In genomic region chr16:88305176-88305575, GRCh38 we compare ENCODE assay signal across 24 cellular contexts.
DNase-seq lines count a peak whose midpoint lies in the region; ATAC-seq, FAIRE-seq and TF ChIP-seq lines count a peak whose summit lies in the region.
"Had no signal": no experiment of that assay in that cellular context is flagged by ENCODE, and none has a peak within 500 bp of the region (broad histone marks: within the 10 kb centered on the region; RNA-seq: fewer than 3 reads in every experiment).

No MANE protein-coding gene starts in this region.

- H2BK20ac ChIP-seq in H9 (ENCODE audit: low read depth, low read length, poor library complexity, severe bottlenecking), result no peak overlapping the region

- H3K4me3 ChIP-seq in astrocyte (ENCODE audit: insufficient read depth, low read depth, low read length), result no peak overlapping the region
- no peak overlapping the region for H3K4me3 ChIP-seq in right lobe of liver
- no peak overlapping the region for H3K4me3 ChIP-seq in smooth muscle cell
- no peak overlapping the region for H3K4me3 ChIP-seq in thyroid gland (replicated peaks in 1 of 3)
- H3K4me3 ChIP-seq: adrenal gland, colonic mucosa, suprapubic skin had no signal

- H3K36me3 ChIP-seq in astrocyte (ENCODE audit: insufficient read depth, low read length), result no peaks in the 10 kb centered on the region
- H3K36me3 ChIP-seq in right lobe of liver, result no peaks in the 10 kb centered on the region
- H3K36me3 ChIP-seq in smooth muscle cell (ENCODE audit: low read depth), result no peaks in the 10 kb centered on the region
- no peaks in the 10 kb centered on the region for H3K36me3 ChIP-seq in thyroid gland
- H3K36me3 ChIP-seq: adrenal gland, colonic mucosa, suprapubic skin had no signal

- H3K4me1 ChIP-seq in H9 (ENCODE audit: insufficient read depth, low read length) (no peaks in the 10 kb centered on the region), astrocyte (ENCODE audit: insufficient read depth, low read length) (peaks cover 50% of the 10 kb centered on the region), right lobe of liver (no peaks in the 10 kb centered on the region), smooth muscle cell (ENCODE audit: low read depth) (peaks cover 9% of the 10 kb centered on the region), thyroid gland (no peaks in the 10 kb centered on the region)
- H3K4me1 ChIP-seq: colonic mucosa had no signal

- no peak overlapping the region for H3K18ac ChIP-seq in H9 (ENCODE audit: insufficient read length, low read depth, low read length)

- no peak overlapping the region for H3T11ph ChIP-seq in H9 (ENCODE audit: low read length)

- TF ChIP-seq CTCF in H9 (conservative IDR thresholded peaks at IDR 0.05) (no peak), astrocyte (IDR thresholded peaks at IDR 0.05; ENCODE audit: insufficient read depth, low read depth, low read length) (no peak), right lobe of liver (IDR thresholded peaks at IDR 0.05) (no peak), smooth muscle cell (IDR thresholded peaks at IDR 0.05; ENCODE audit: borderline replicate concordance, insufficient read depth, poor library complexity, severe bottlenecking) (no peak), thyroid gland (IDR thresholded peaks at IDR 0.05) (no peak)

- no peak overlapping the region for H3K14ac ChIP-seq in H9 (ENCODE audit: insufficient read depth, low read length)

- H2BK120ac ChIP-seq in H9 (ENCODE audit: low read depth, low read length, poor library complexity, severe bottlenecking), result no peak overlapping the region

- H3K27ac ChIP-seq in H9 (ENCODE audit: insufficient read length, low read depth, low read length) (no peak overlapping the region), astrocyte (ENCODE audit: low read depth, low read length) (peak overlapping the region; percentile 98), right lobe of liver (no peak overlapping the region), smooth muscle cell (ENCODE audit: low read depth) (peak overlapping the region; percentile 90), thyroid gland (no peak overlapping the region)
- H3K27ac ChIP-seq: colonic mucosa had no signal

- peaks cover 15% of the 10 kb centered on the region for H3K27me3 Mint-ChIP-seq in H9 (ENCODE audit: low read depth)
- no peaks in the 10 kb centered on the region for H3K27me3 Mint-ChIP-seq in astrocyte (ENCODE audit: low read depth, unreplicated experiment)

- H3K4me3 Mint-ChIP-seq in H9 (no peak overlapping the region; a peak in 1 of 5 replicates), astrocyte (ENCODE audit: unreplicated experiment) (no peak overlapping the region)
- H3K4me3 Mint-ChIP-seq: activated T-cell treated with anti-CD3 and anti-CD28 coated beads, Interleukin-2, amount 50 U/mL, for 24 hours; CD8-positive, alpha-beta memory T cell; endodermal cell; stimulated activated naive B cell treated with anti-CD40 and anti-IgM and Interleukin-4, amounts not matched to agents 10 μg/mL and 1 μg/mL and 100 μg/mL, for 72 hours; T-helper 1 cell treated with Interleukin-12 subunit alpha and Interleukin-12 subunit beta and Interleukin-4 antibody, amounts not matched to agents 30 μg/mL and 1 μg/mL, for 36 hours had no signal

- no peak overlapping the region for H3K27ac Mint-ChIP-seq in H9
- H3K27ac Mint-ChIP-seq in astrocyte (ENCODE audit: unreplicated experiment), result peak overlapping the region; percentile 91
- H3K27ac Mint-ChIP-seq: activated T-cell treated with anti-CD3 and anti-CD28 coated beads, Interleukin-2, amount 50 U/mL, for 24 hours; CD8-positive, alpha-beta memory T cell; endodermal cell; stimulated activated naive B cell treated with anti-CD40 and anti-IgM and Interleukin-4, amounts not matched to agents 10 μg/mL and 1 μg/mL and 100 μg/mL, for 72 hours; T-helper 1 cell treated with Interleukin-12 subunit alpha and Interleukin-12 subunit beta and Interleukin-4 antibody, amounts not matched to agents 30 μg/mL and 1 μg/mL, for 36 hours had no signal

- H3K27me3 ChIP-seq in H9 (ENCODE audit: insufficient read depth, low read length), result no peaks in the 10 kb centered on the region
- H3K27me3 ChIP-seq in astrocyte (ENCODE audit: insufficient read depth, low read length), result no peaks in the 10 kb centered on the region
- no peaks in the 10 kb centered on the region for H3K27me3 ChIP-seq in right lobe of liver
- no peaks in the 10 kb centered on the region for H3K27me3 ChIP-seq in smooth muscle cell (ENCODE audit: low read depth)
- no peaks in the 10 kb centered on the region for H3K27me3 ChIP-seq in thyroid gland
- H3K27me3 ChIP-seq: adrenal gland, colonic mucosa had no signal

- peak overlapping the region; percentile 19 for H3K23ac ChIP-seq in H9 (ENCODE audit: insufficient read length, low read depth, low read length)

- H3K4me1 Mint-ChIP-seq in H9, result 0 out of 4 replicates have a peak, but pooled peaks cover 0 to 4% of the 10 kb centered on the region in 2 experiments
- H3K4me1 Mint-ChIP-seq in astrocyte (ENCODE audit: low read depth, unreplicated experiment), result peaks cover 53% of the 10 kb centered on the region
- H3K4me1 Mint-ChIP-seq: CD8-positive, alpha-beta memory T cell; endodermal cell had no signal

- no peak overlapping the region for H4K5ac ChIP-seq in H9 (ENCODE audit: insufficient read length, low read depth, low read length)

- no peaks in the 10 kb centered on the region for H3K23me2 ChIP-seq in H9 (ENCODE audit: insufficient read length, low read depth, low read length, poor library complexity, severe bottlenecking)

- intact Hi-C loops in right lobe of liver (cut with DNase I) (no loop called here), thyroid gland (cut with DNase I) (no loop called here)

- H3K4me2 ChIP-seq in H9 (ENCODE audit: insufficient read depth, insufficient read length, low read length) (no peak overlapping the region), astrocyte (ENCODE audit: low read length) (peak overlapping the region; percentile 79), smooth muscle cell (peak overlapping the region; percentile 65)

- H3K9me3 Mint-ChIP-seq in H9 (peaks cover 22 to 31% of the 10 kb centered on the region in 2 experiments), astrocyte (ENCODE audit: unreplicated experiment) (peaks cover 4% of the 10 kb centered on the region)
- H3K9me3 Mint-ChIP-seq: CD8-positive, alpha-beta memory T cell had no signal

- H2BK15ac ChIP-seq in H9 (ENCODE audit: low read depth, low read length), result no peak overlapping the region

- ATAC-seq in right lobe of liver (no peak), GM21529 (IDR thresholded peaks at IDR 0.05; ENCODE audit: unreplicated experiment) (no peak), GM21717 (IDR thresholded peaks at IDR 0.05; ENCODE audit: unreplicated experiment) (no peak)
- ATAC-seq: stimulated activated naive B cell treated with anti-CD40 and anti-IgM and Interleukin-4, amounts not matched to agents 10 μg/mL and 1 μg/mL and 100 μg/mL, for 72 hours had no signal

- no peak overlapping the region for H3K56ac ChIP-seq in H9 (ENCODE audit: insufficient read length, low read depth, low read length)

- WGBS in H9 (ENCODE audit: extremely low coverage, insufficient read length, low lambda C conversion rate), result no CpG with 5 or more reads among the region's 14 CpGs
- WGBS in right lobe of liver (ENCODE audit: insufficient coverage, low coverage, low lambda C conversion rate, missing lambda C conversion rate), result 73% methylated on average over 8 of the region's 14 CpGs
- WGBS in smooth muscle cell (ENCODE audit: low lambda C conversion rate), result 97% methylated on average over 13 of the region's 14 CpGs
- WGBS in thyroid gland, 2 donors, result 92 to 95% methylated on average over 14 of the region's 14 CpGs

- no peak for FAIRE-seq in astrocyte (lab: Jason Lieb, UNC)

- H3K9ac ChIP-seq in H9 (ENCODE audit: extremely low read depth, insufficient read length, low read length) (no peak overlapping the region), astrocyte (ENCODE audit: low read length) (peak overlapping the region; percentile 81), smooth muscle cell (ENCODE audit: low read depth) (no peak overlapping the region)

- H2BK5ac ChIP-seq in H9 (ENCODE audit: insufficient read length, low read length), result no peak overlapping the region

- no peak overlapping the region for H2AFZ ChIP-seq in H9 (ENCODE audit: low read length)
- H2AFZ ChIP-seq in astrocyte (ENCODE audit: low read depth, low read length), result no peak overlapping the region
- H2AFZ ChIP-seq in smooth muscle cell (ENCODE audit: low read depth), result no peak overlapping the region

- H3K9me3 ChIP-seq in H9 (ENCODE audit: control insufficient read depth, low read depth, low read length) (no peaks in the 10 kb centered on the region), astrocyte (ENCODE audit: insufficient read depth, low read depth, low read length) (no peaks in the 10 kb centered on the region), right lobe of liver (no peaks in the 10 kb centered on the region), smooth muscle cell (replicated peaks; ENCODE audit: low read depth) (no peaks in the 10 kb centered on the region), thyroid gland (no peaks in the 10 kb centered on the region)
- H3K9me3 ChIP-seq: adrenal gland, colonic mucosa, suprapubic skin had no signal

- H3K79me2 ChIP-seq in H9 (ENCODE audit: insufficient read depth, low read length) (no peaks in the 10 kb centered on the region), astrocyte (ENCODE audit: insufficient read depth, low read length) (no peaks in the 10 kb centered on the region), smooth muscle cell (ENCODE audit: low read depth) (no peaks in the 10 kb centered on the region)

- no peak overlapping the region for H2AK5ac ChIP-seq in H9 (ENCODE audit: insufficient read length, low read length)

- H3F3A ChIP-seq in smooth muscle cell (ENCODE audit: low read depth), result peaks cover 26% of the 10 kb centered on the region

- TF ChIP-seq POLR2A in right lobe of liver (IDR thresholded peaks at IDR 0.05), result no peak
- TF ChIP-seq POLR2A in thyroid gland (IDR thresholded peaks at IDR 0.05), result no peak

- H3K36me3 Mint-ChIP-seq in H9 (ENCODE audit: insufficient read depth in 1 of 3, low read depth in 3 of 3) (peaks cover 0 to 4% (median 0%) of the 10 kb centered on the region in 3 experiments; a peak in 2 of 7 replicates), astrocyte (ENCODE audit: low read depth, unreplicated experiment) (peaks cover 3% of the 10 kb centered on the region)
- H3K36me3 Mint-ChIP-seq: CD8-positive, alpha-beta memory T cell; stimulated activated naive B cell treated with anti-CD40 and anti-IgM and Interleukin-4, amounts not matched to agents 10 μg/mL and 1 μg/mL and 100 μg/mL, for 72 hours had no signal

- H4K20me1 ChIP-seq in H9 (ENCODE audit: control insufficient read depth, insufficient read depth, insufficient read length), result no peaks in the 10 kb centered on the region
- no peaks in the 10 kb centered on the region for H4K20me1 ChIP-seq in astrocyte (ENCODE audit: insufficient read depth, low read length)
- no peaks in the 10 kb centered on the region for H4K20me1 ChIP-seq in smooth muscle cell (ENCODE audit: low read depth)

- no peaks in the 10 kb centered on the region for H3K79me1 ChIP-seq in H9 (ENCODE audit: insufficient read depth, low read depth, low read length, poor library complexity, severe bottlenecking)

- no peak overlapping the region for H3K4ac ChIP-seq in H9 (ENCODE audit: low read depth, low read length)

- no peak overlapping the region for H2BK12ac ChIP-seq in H9 (ENCODE audit: insufficient read length, low read depth, low read length)

- no peak overlapping the region for H4K91ac ChIP-seq in H9 (ENCODE audit: insufficient read length, low read depth, low read length)

- H4K8ac ChIP-seq in H9 (replicated peaks; ENCODE audit: insufficient read length, low read depth, low read length), result peak overlapping the region; percentile 16

- DNase-seq in H9 (no peak), astrocyte (ENCODE audit: low read depth) (no peak), right lobe of liver (peak in 2 of 3 donors; percentile 3 to 23), smooth muscle cell (lab: John Stamatoyannopoulos, UW; ENCODE audit: unreplicated experiment) (no peak), thyroid gland (no peak)
- DNase-seq: activated CD4-positive, alpha-beta T cell treated with anti-CD3 and anti-CD28 coated beads for 4 hours; activated gamma-delta T cell treated with Interleukin-2 at 50 U/mL for 16 hours; activated T-cell treated with anti-CD3 and anti-CD28 coated beads, Interleukin-2, amount 50 U/mL, for 24 hours; adrenal gland; AML-193; CD8-positive, alpha-beta memory T cell; colonic mucosa; DMS153; endodermal cell; KG1; NCI-H1417 treated with DMSO at 0.1 percent for 48 hours; occipital lobe; stimulated activated CD4-positive, alpha-beta T cell treated with anti-CD3 and anti-CD28 coated beads, Interleukin-12 subunit alpha, Interleukin-12 subunit beta, amount 100 ng/mL, for 4 hours; stimulated activated CD4-positive, alpha-beta T cell treated with anti-CD3 and anti-CD28 coated beads, Interleukin-4, amount 100 ng/mL, for 24 hours; stimulated activated naive B cell treated with anti-CD40 and anti-IgM and Interleukin-4, amounts not matched to agents 10 μg/mL and 1 μg/mL and 100 μg/mL, for 72 hours had no signal

Comparison
In these comparisons a context has a peak if more than half of its experiments do, and no peak if none do; other contexts are left out.
1. DNase-seq: peak in right lobe of liver (2 of 3); none in H9 (single experiment), astrocyte (single experiment), smooth muscle cell (single experiment) and thyroid gland (0 of 2).
2. H3K27ac ChIP-seq: peak in astrocyte (single experiment) and smooth muscle cell (single experiment); none in H9 (single experiment), right lobe of liver (0 of 3) and thyroid gland (0 of 3).